Comparison of ENCODE assay signal across 8 cellular contexts in genomic region chr2:127945281-127945680, GRCh38.
"Had no signal": no experiment of that assay in that cellular context is flagged by ENCODE, and none has a peak within 500 bp of the region (broad histone marks: within the 10 kb centered on the region; RNA-seq: fewer than 3 reads in every experiment).

No MANE protein-coding gene starts in this region.

- H3K27ac Mint-ChIP-seq: IgD-negative memory B cell had no signal

- H3K27me3 Mint-ChIP-seq: IgD-negative memory B cell had no signal

- DNase-seq: GM23248, GOT3, H7, HFFc6, KBM-7 had no signal

- ATAC-seq: HCT116, HepG2 had no signal

- H3K9me3 Mint-ChIP-seq: HFFc6, IgD-negative memory B cell had no signal

- H3K4me3 Mint-ChIP-seq: HFFc6, IgD-negative memory B cell had no signal
